In genomic region chr4:71231073-71231752, GRCh38 we compare ENCODE assay signal across 8 cellular contexts.
DNase-seq lines count a peak whose midpoint lies in the region; ATAC-seq and TF ChIP-seq lines count a peak whose summit lies in the region.

No MANE protein-coding gene starts in this region.

- no peak overlapping the region for H3K4me3 ChIP-seq in retinal pigment epithelial cell (ENCODE audit: low read length)

- no peaks in the 10 kb centered on the region for H3K4me1 Mint-ChIP-seq in CD4-positive, alpha-beta T cell (ENCODE audit: low read depth)
- no peaks in the 10 kb centered on the region for H3K4me1 Mint-ChIP-seq in activated T-cell treated with anti-CD3 and anti-CD28 coated beads, Interleukin-2, amount 50 U/mL, for 4 hours (ENCODE audit: low read depth)

- no peaks in the 10 kb centered on the region for H3K27me3 ChIP-seq in CD4-positive, alpha-beta T cell (ENCODE audit: control insufficient read depth, insufficient read depth, low read length)

- ATAC-seq in left ventricle myocardium superior (peak; percentile 88), HG02642 (IDR thresholded peaks at IDR 0.05; ENCODE audit: poor library complexity, unreplicated experiment) (no peak), GM18867 (IDR thresholded peaks at IDR 0.05; ENCODE audit: unreplicated experiment) (no peak)
- no peak for ATAC-seq in CD4-positive, alpha-beta T cell (ENCODE audit: poor library complexity)
- ATAC-seq in activated T-cell treated with anti-CD3 and anti-CD28 coated beads, Interleukin-2, amount 50 U/mL, for 4 hours, result no peak

- peak; percentile 71 for DNase-seq in GM04503 (ENCODE audit: low read depth)
- peak; percentile 33 for DNase-seq in amniotic stem cell (lab: John Stamatoyannopoulos, UW)
- peak; percentile 95 for DNase-seq in left ventricle myocardium superior
- peak; percentile 98 for DNase-seq in retinal pigment epithelial cell (ENCODE audit: low read depth)
- DNase-seq in CD4-positive, alpha-beta T cell, result no peak
- DNase-seq in activated T-cell treated with anti-CD3 and anti-CD28 coated beads, Interleukin-2, amount 50 U/mL, for 4 hours, result no peak

- no peak overlapping the region for H3K27ac Mint-ChIP-seq in CD4-positive, alpha-beta T cell

- no peak for TF ChIP-seq CTCF in retinal pigment epithelial cell (conservative IDR thresholded peaks at IDR 0.05; ENCODE audit: low read depth, low read length)
- TF ChIP-seq CTCF in CD4-positive, alpha-beta T cell (IDR thresholded peaks at IDR 0.05), result no peak

- H3K4me3 Mint-ChIP-seq in CD4-positive, alpha-beta T cell, result no peak overlapping the region
- no peak overlapping the region for H3K4me3 Mint-ChIP-seq in activated T-cell treated with anti-CD3 and anti-CD28 coated beads, Interleukin-2, amount 50 U/mL, for 4 hours

- H3K27ac ChIP-seq in CD4-positive, alpha-beta T cell (ENCODE audit: low read depth, low read length), result no peak overlapping the region

- no peaks in the 10 kb centered on the region for H3K9me3 ChIP-seq in CD4-positive, alpha-beta T cell (ENCODE audit: control insufficient read depth, low read length)

- POLR2A ChIA-PET in CD4-positive, alpha-beta T cell (lab: Charles Lee), result no interaction called here

- CTCF ChIA-PET in CD4-positive, alpha-beta T cell (lab: Charles Lee), result no interaction called here

- peaks cover 5% of the 10 kb centered on the region for H3K27me3 Mint-ChIP-seq in CD4-positive, alpha-beta T cell
- H3K27me3 Mint-ChIP-seq in activated T-cell treated with anti-CD3 and anti-CD28 coated beads, Interleukin-2, amount 50 U/mL, for 4 hours (ENCODE audit: low read depth), result peaks cover 4% of the 10 kb centered on the region

- no peaks in the 10 kb centered on the region for H3K36me3 Mint-ChIP-seq in CD4-positive, alpha-beta T cell (ENCODE audit: low read depth)
- H3K36me3 Mint-ChIP-seq in activated T-cell treated with anti-CD3 and anti-CD28 coated beads, Interleukin-2, amount 50 U/mL, for 4 hours (ENCODE audit: insufficient read depth), result no peaks in the 10 kb centered on the region

- intact Hi-C loops in left ventricle myocardium superior (cut with micrococcal nuclease), result no loop called here
- intact Hi-C loops in CD4-positive, alpha-beta T cell (cut with DNase I, micrococcal nuclease), result no loop called here

- no peaks in the 10 kb centered on the region for H3K9me3 Mint-ChIP-seq in CD4-positive, alpha-beta T cell
- no peaks in the 10 kb centered on the region for H3K9me3 Mint-ChIP-seq in activated T-cell treated with anti-CD3 and anti-CD28 coated beads, Interleukin-2, amount 50 U/mL, for 4 hours

Comparison
In these comparisons a context has a peak if more than half of its experiments do, and no peak if none do; other contexts are left out.
1. DNase-seq: peak in GM04503 (single experiment), amniotic stem cell (single experiment), left ventricle myocardium superior (single experiment) and retinal pigment epithelial cell (single experiment); none in CD4-positive, alpha-beta T cell (0 of 10) and activated T-cell treated with anti-CD3 and anti-CD28 coated beads, Interleukin-2, amount 50 U/mL, for 4 hours (single experiment).